ENCODE assay signal across 8 cellular contexts in genomic region chr9:101397746-101398334, GRCh38. TPM values are rescaled to one million over a fixed set of nuclear protein-coding genes. Genes with fewer than 3 reads are reported as not detected.
A peak's percentile ranks its signal among the peaks of the same experiment; 100 is the strongest.
DNase-seq lines count a peak whose midpoint lies in the region; ATAC-seq and TF ChIP-seq lines count a peak whose summit lies in the region.

No MANE protein-coding gene starts in this region.

- ATAC-seq in heart left ventricle (no peak), Right ventricle myocardium superior (ENCODE audit: poor library complexity) (no peak)

- peak overlapping the region; percentile 98 for H3K9ac ChIP-seq in muscle layer of colon (ENCODE audit: low read length)

- H3K4me1 ChIP-seq in heart left ventricle: peaks cover 10 to 57% (median 34%) of the 10 kb centered on the region in 12 donors
- H3K4me1 ChIP-seq in muscle layer of colon (ENCODE audit: insufficient read depth, low read length): peaks cover 28% of the 10 kb centered on the region

- peaks cover 3 to 38% (median 28%) of the 10 kb centered on the region in 9 donors for H3K36me3 ChIP-seq in heart left ventricle
- peaks cover 37% of the 10 kb centered on the region for H3K36me3 ChIP-seq in muscle layer of colon (ENCODE audit: insufficient read depth, low read length)

- H3K4me3 ChIP-seq in heart left ventricle (peak overlapping the region; percentile 37 to 85 (median 74)), cardiac fibroblast (replicated peaks in 1 of 2; ENCODE audit: low read depth in 2 of 2, low read length in 2 of 2) (peak overlapping the region; percentile 65 to 76), muscle layer of colon (ENCODE audit: low read depth in 1 of 2, low read length in 2 of 2) (peak overlapping the region; percentile 34 to 96)

- no peak for DNase-seq in heart left ventricle
- no peak for DNase-seq in Right ventricle myocardium superior
- peak; percentile 38 for DNase-seq in MV-4-11 (lab: John Stamatoyannopoulos, UW)
- no peak for DNase-seq in cardiac fibroblast (ENCODE audit: low read depth in 2 of 2)
- no peak for DNase-seq in T1000 (lab: John Stamatoyannopoulos, UW)
- DNase-seq in GM13977 (ENCODE audit: low spot score): no peak
- DNase-seq in KG1 (lab: John Stamatoyannopoulos, UW): no peak

- no peaks in the 10 kb centered on the region for H3K27me3 ChIP-seq in heart left ventricle
- no peaks in the 10 kb centered on the region for H3K27me3 ChIP-seq in muscle layer of colon (ENCODE audit: control insufficient read depth in 1 of 2, insufficient read depth in 2 of 2, low read length in 2 of 2)

- no peak for TF ChIP-seq CTCF in heart left ventricle (IDR thresholded peaks at IDR 0.05)
- TF ChIP-seq CTCF in cardiac fibroblast (IDR thresholded peaks at IDR 0.05; ENCODE audit: low read depth, low read length): no peak
- TF ChIP-seq CTCF in GM13977 (IDR thresholded peaks at IDR 0.05; ENCODE audit: extremely low read depth, insufficient read depth, missing control alignments): no peak

- in situ Hi-C loops in GM13977 (cut with MboI; ENCODE audit: low pct_unique_long_range_greater_than_20kb, low sequenced_read_pairs, unreplicated experiment): no loop called here

- H3K9me3 ChIP-seq in heart left ventricle (peaks cover 0 to 29% (median 3%) of the 10 kb centered on the region in 12 donors), muscle layer of colon (ENCODE audit: low read length) (peaks cover under 1% of the 10 kb centered on the region)

- no peak for TF ChIP-seq POLR2A in heart left ventricle (IDR thresholded peaks at IDR 0.05)

- H3K27ac ChIP-seq in heart left ventricle (peak overlapping the region; percentile 66 to 93 (median 88)), muscle layer of colon (ENCODE audit: low read depth, low read length) (peak overlapping the region; percentile 87)

- intact Hi-C loops in heart left ventricle (cut with DNase I) (loop anchor here in 7 of 10 donors (2.0 to 10.0 kb wide), 7 partner anchors 47 to 1303 kb away; partner anchors contain the start of genes RNF20 (in 4 of the 7), ERP44 (in 1 of the 7) and INVS (in 1 of the 7)), Right ventricle myocardium superior (cut with DNase I) (loop anchor here (5.0 kb wide), 2 partner anchors 39 to 134 kb away; partner anchors contain the start of genes ALDOB and RNF20)

- WGBS in heart left ventricle, 4 donors: 2 to 4% (median 2%) methylated on average over 11 of the region's 11 CpGs

RNA-seq across cellular contexts. Expression of gene MRPL50, which starts 0.6 kb away (rescaled TPM):
- total RNA-seq in heart left ventricle (10 to 100 TPM; 12.3 to 18.3 (median 15.6) TPM), Right ventricle myocardium superior (16.5 TPM)
- polyA plus RNA-seq in heart left ventricle: 10 to 100 TPM; 14.1 to 15.2 TPM

RNA-seq across cellular contexts. Expression of gene ZNF189, which starts 0.8 kb away (rescaled TPM):
- total RNA-seq in heart left ventricle (10 to 100 TPM; 16.9 to 34.6 (median 19.3) TPM), Right ventricle myocardium superior (14.6 TPM)
- 10 to 100 TPM in 1 of 2 donors, 1 to 10 TPM in 1; 10.0 to 19.3 TPM for polyA plus RNA-seq in heart left ventricle

RNA-seq across cellular contexts. Expression of gene BAAT, which starts 13.0 kb away (rescaled TPM):
- total RNA-seq in heart left ventricle (under 1 TPM in 3 of 9 donors, not detected in 6; 0.17 to 0.32 (median 0.19) TPM), Right ventricle myocardium superior (0.08 TPM)
- polyA plus RNA-seq in heart left ventricle: under 1 TPM; 0.03 to 0.08 TPM

RNA-seq across cellular contexts. Expression of gene ALDOB, which starts 37.7 kb away (rescaled TPM):
- total RNA-seq in heart left ventricle (1 to 10 TPM in 1 of 9 donors, under 1 TPM in 5, not detected in 3; 0.36 to 1.8 (median 0.52) TPM), Right ventricle myocardium superior (0.56 TPM)
- under 1 TPM; 0.15 to 0.42 TPM for polyA plus RNA-seq in heart left ventricle
